Comparison of ENCODE assay signal across 8 cellular contexts in the genomic region with DNA sequence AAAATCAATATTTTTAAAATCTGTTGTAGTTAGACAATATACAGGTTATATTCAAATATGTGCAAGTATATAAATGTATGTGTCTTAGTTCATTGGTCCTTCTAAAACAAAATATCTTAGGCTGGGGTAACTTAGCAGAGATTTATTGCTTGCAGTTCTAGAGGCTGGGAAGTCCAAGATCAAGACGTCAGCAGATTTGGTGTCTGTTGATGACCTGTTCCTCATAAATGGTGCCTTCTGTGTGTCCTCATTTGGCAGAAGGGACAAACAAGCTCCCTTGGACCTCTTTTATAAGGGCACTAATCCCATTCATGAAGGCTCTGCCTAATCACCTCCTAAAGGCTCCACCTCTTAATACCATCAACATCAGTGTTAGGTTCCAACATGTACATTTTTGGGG.
"Had no signal": no experiment of that assay in that cellular context is flagged by ENCODE, and none has a peak within 500 bp of the region (broad histone marks: within the 10 kb centered on the region; RNA-seq: fewer than 3 reads in every experiment).

No MANE protein-coding gene starts in this region.

- ATAC-seq: GM12878 had no signal

- FAIRE-seq: G401.6, GM12878, GM12891, GM12892, GM18507, GM19239 had no signal

- H3K4me3 ChIP-seq: GM12878 had no signal

- DNase-seq: GDM1, GF-D8 had no signal
